In the genomic region with DNA sequence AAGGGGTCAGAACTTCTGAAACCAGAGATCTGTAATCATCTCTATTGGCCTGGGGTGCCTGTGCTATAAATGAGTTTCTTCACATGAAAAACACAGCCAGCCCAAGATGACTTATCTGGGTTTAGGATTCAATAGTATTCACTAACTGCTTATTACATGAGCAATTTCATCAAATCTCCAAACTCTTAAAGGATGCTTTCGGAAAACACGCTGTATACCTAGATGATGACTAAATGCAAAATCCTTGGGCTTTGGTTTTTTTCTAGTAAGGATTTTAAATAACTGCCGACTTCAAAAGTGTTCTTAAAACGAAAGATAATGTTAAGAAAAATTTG, we compare ENCODE assay signal across 1 cellular context.
TF ChIP-seq lines count a peak whose summit lies in the region.

No MANE protein-coding gene starts in this region.

TF ChIP-seq in K562, 482 proteins besides CTCF, POLR2A, EP300 and RAD21:
- peak; percentile 14; the same call in 1 of the 2 replicates for TF ChIP-seq POLR2H (tag; IDR thresholded peaks at IDR 0.05; ENCODE audit: low read depth)
- TF ChIP-seq FOXJ3 (CRISPR knock-in tag; IDR thresholded peaks at IDR 0.05), result no peak
TF ChIP-seq in K562: peak in this region for 1.
